36 cellular contexts compared by ENCODE assay signal in the genomic region with DNA sequence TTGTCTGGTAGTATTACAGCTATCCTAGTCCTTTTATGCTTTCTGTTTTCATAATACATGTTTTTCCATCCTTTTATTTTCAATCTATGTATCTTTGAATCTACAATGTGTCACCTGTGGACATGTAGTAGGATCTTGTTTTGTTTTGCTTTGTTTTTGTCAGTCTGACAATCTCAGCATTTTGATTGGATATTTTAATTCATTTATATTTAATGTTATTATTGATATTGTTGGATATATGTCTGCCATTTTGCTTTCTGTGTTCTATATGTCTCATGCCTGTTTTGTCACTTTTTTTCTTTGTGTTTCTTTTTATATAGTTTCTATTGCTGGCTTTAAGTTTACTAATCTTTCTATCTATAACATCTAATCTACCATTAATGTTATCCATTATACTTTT. TPM values are rescaled to one million over a fixed set of nuclear protein-coding genes. Genes with fewer than 3 reads are reported as not detected.
"Had no signal": no experiment of that assay in that cellular context is flagged by ENCODE, and none has a peak within 500 bp of the region (broad histone marks: within the 10 kb centered on the region; RNA-seq: fewer than 3 reads in every experiment).

No MANE protein-coding gene starts in this region.

- H3K4me3 ChIP-seq: body of pancreas, breast epithelium had no signal

- DNase-seq: activated CD4-positive, alpha-beta memory T cell treated with anti-CD3 and anti-CD28 coated beads, Interleukin-2, amount 10 ng/mL, durations not matched to agents 7 days and 5 days; activated CD4-positive, alpha-beta T cell treated with anti-CD3 and anti-CD28 coated beads for 1 hour; activated CD4-positive, alpha-beta T cell treated with anti-CD3 and anti-CD28 coated beads for 36 hours; activated CD4-positive, alpha-beta T cell treated with anti-CD3 and anti-CD28 coated beads for 48 hours; activated CD4-positive, alpha-beta T cell treated with anti-CD3 and anti-CD28 coated beads, Interleukin-2, amount 10 ng/mL, durations not matched to agents 7 days and 5 days; activated CD4-positive, alpha-beta T cell treated with anti-CD3 and anti-CD28 coated beads, Interleukin-2, amount 50 U/mL, for 48 hours; activated CD4-positive, CD25-positive, alpha-beta regulatory T cell; activated CD8-positive, alpha-beta memory T cell treated with anti-CD3 and anti-CD28 coated beads for 24 hours; activated CD8-positive, alpha-beta memory T cell treated with anti-CD3 and anti-CD28 coated beads, Interleukin-2, amount 10 ng/mL, durations not matched to agents 7 days and 5 days; activated CD8-positive, alpha-beta memory T cell treated with anti-CD3 and anti-CD28 coated beads, Interleukin-2, amount 50 U/mL, for 48 hours; activated CD8-positive, alpha-beta T cell treated with anti-CD3 and anti-CD28 coated beads, Interleukin-2, amount 10 ng/mL, durations not matched to agents 7 days and 5 days; activated effector memory CD4-positive, alpha-beta T cell treated with Interleukin-2 at 50 U/mL for 16 hours; activated gamma-delta T cell; activated naive CD4-positive, alpha-beta T cell treated with anti-CD3 and anti-CD28 coated beads, Interleukin-2, amount 10 ng/mL, durations not matched to agents 7 days and 5 days; activated naive CD4-positive, alpha-beta T cell treated with Interleukin-2 at 50 U/mL for 16 hours; activated naive CD8-positive, alpha-beta T cell treated with anti-CD3 and anti-CD28 coated beads, Interleukin-2, amount 10 ng/mL, durations not matched to agents 7 days and 5 days; activated naive CD8-positive, alpha-beta T cell treated with anti-CD3 and anti-CD28 coated beads, Interleukin-2, amount 50 U/mL, for 24 hours; activated T-cell treated with anti-CD3 and anti-CD28 coated beads, Interleukin-2, amount 50 U/mL, for 24 hours; activated T-cell treated with anti-CD3 and anti-CD28 coated beads, Interleukin-2, amount 50 U/mL, for 48 hours; amniotic stem cell; aorta; body of pancreas; brain microvascular endothelial cell; central memory CD4-positive, alpha-beta T cell; T-helper 1 cell; T-helper 2 cell; T-helper 9 cell; WERI-Rb-1 had no signal

- H3K9me3 ChIP-seq: body of pancreas, breast epithelium had no signal

- H3K4me1 ChIP-seq: body of pancreas, breast epithelium had no signal

- H3K27me3 ChIP-seq: body of pancreas, breast epithelium had no signal

- H3K27ac ChIP-seq: body of pancreas, brain microvascular endothelial cell, breast epithelium, WERI-Rb-1 had no signal

- H3K36me3 ChIP-seq: brain microvascular endothelial cell, breast epithelium, WERI-Rb-1 had no signal

- ATAC-seq: activated CD4-positive, alpha-beta T cell treated with anti-CD3 and anti-CD28 coated beads for 36 hours; activated CD4-positive, CD25-positive, alpha-beta regulatory T cell treated with anti-CD3 and anti-CD28 coated beads, Interleukin-2, amount 50 U/mL, for 24 hours; activated CD8-positive, alpha-beta memory T cell treated with anti-CD3 and anti-CD28 coated beads, Interleukin-2, amount 10 ng/mL, durations not matched to agents 7 days and 5 days; activated CD8-positive, alpha-beta T cell treated with anti-CD3 and anti-CD28 coated beads, Interleukin-2, amount 10 ng/mL, durations not matched to agents 7 days and 5 days; activated naive CD8-positive, alpha-beta T cell treated with anti-CD3 and anti-CD28 coated beads, Interleukin-2, amount 50 U/mL, for 24 hours; body of pancreas; WTC11 had no signal

- FAIRE-seq: astrocyte had no signal

RNA-seq across cellular contexts. Expression of a gene that starts 11.5 kb away (rescaled TPM):
- total RNA-seq: activated CD4-positive, alpha-beta memory T cell treated with anti-CD3 and anti-CD28 coated beads, Interleukin-2, amount 10 ng/mL, durations not matched to agents 7 days and 5 days; activated CD4-positive, alpha-beta T cell treated with anti-CD3 and anti-CD28 coated beads for 36 hours; activated CD4-positive, alpha-beta T cell treated with anti-CD3 and anti-CD28 coated beads, Interleukin-2, amount 10 ng/mL, durations not matched to agents 7 days and 5 days; activated CD8-positive, alpha-beta memory T cell treated with anti-CD3 and anti-CD28 coated beads, Interleukin-2, amount 10 ng/mL, durations not matched to agents 7 days and 5 days; activated CD8-positive, alpha-beta T cell treated with anti-CD3 and anti-CD28 coated beads, Interleukin-2, amount 10 ng/mL, durations not matched to agents 7 days and 5 days; activated naive CD8-positive, alpha-beta T cell treated with anti-CD3 and anti-CD28 coated beads, Interleukin-2, amount 10 ng/mL, durations not matched to agents 7 days and 5 days; activated T-helper 2 cell treated with anti-CD3 and anti-CD28 coated beads, Interferon-gamma antibody, Interleukin-2, Interleukin-4, amounts not matched to agents 10 μg/mL and 5 μg/mL and 100 μg/mL, durations not matched to agents 14 hours and 24 hours and 36 hours; aorta; astrocyte; body of pancreas; breast epithelium; cardiac septum; cerebellum; WTC11 had no signal
- polyA plus RNA-seq: adipose tissue, aorta had no signal
